In the genomic region with DNA sequence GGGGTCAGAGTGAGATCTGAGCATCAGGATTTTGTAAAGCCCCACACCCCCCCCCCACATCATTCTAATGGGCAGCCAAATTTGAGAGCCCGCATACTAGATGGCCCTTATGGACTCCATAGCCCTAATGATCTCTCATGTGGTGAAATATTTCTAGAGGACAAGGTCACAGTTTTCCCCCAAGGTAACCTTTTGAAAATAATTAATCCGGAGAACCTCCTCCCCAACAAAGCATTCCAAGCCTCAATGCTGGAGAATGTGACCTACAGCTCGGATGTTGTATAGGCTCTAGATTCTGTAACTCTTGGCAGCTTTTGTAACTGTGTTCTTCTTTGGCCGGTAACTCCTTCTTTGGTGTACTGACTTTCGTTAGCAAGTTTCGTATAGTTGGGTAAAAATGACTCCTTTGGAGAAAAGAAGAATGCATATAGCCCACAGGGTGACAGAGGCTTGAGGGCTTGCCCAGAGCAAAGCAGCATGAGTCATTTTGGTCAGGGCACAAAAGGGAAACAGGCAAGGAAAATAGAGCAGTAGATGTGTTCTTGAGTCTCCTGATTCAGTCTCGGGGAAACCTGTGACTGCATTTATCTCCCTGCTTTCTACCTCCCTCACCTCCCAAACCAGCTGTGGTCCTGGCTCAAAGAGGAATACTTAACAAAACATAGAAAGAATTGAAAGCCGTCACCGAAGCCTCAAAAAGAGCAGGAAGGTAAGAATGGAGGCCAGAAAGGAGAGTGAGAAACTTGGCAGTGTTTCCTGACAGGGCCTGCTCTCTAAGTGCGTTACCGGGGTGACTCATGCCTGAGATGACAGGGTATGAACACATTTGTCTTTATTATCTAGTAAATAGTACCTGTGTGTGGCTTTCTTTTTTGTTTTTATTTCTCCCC, we compare ENCODE assay signal across 1 cellular context.
TF ChIP-seq lines count a peak whose summit lies in the region.

No MANE protein-coding gene starts in this region.

TF ChIP-seq in GM12878, 131 proteins besides CTCF, POLR2A, EP300 and RAD21 (continued from another document and continues in another):
- TF ChIP-seq, protein P1, sequence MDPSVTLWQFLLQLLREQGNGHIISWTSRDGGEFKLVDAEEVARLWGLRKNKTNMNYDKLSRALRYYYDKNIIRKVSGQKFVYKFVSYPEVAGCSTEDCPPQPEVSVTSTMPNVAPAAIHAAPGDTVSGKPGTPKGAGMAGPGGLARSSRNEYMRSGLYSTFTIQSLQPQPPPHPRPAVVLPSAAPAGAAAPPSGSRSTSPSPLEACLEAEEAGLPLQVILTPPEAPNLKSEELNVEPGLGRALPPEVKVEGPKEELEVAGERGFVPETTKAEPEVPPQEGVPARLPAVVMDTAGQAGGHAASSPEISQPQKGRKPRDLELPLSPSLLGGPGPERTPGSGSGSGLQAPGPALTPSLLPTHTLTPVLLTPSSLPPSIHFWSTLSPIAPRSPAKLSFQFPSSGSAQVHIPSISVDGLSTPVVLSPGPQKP (IDR thresholded peaks at IDR 0.05; ENCODE audit: low read depth, low read length): no peak
- TF ChIP-seq MTA3 (IDR thresholded peaks at IDR 0.05; ENCODE audit: borderline replicate concordance, low read length) (no peak), RCOR1 (conservative IDR thresholded peaks at IDR 0.05; ENCODE audit: low read depth, low read length) (no peak), EZH2 (IDR thresholded peaks at IDR 0.05; ENCODE audit: borderline replicate concordance, control insufficient read depth, low read depth, low read length) (no peak), MTA2 (IDR thresholded peaks at IDR 0.05; ENCODE audit: low read depth) (peak; percentile 80), ZNF274 (IDR thresholded peaks at IDR 0.05; ENCODE audit: insufficient read depth, insufficient read length) (no peak), ZNF687 (IDR thresholded peaks at IDR 0.05) (no peak), LARP7 (IDR thresholded peaks at IDR 0.05) (no peak), SMC3 (IDR thresholded peaks at IDR 0.05; ENCODE audit: borderline replicate concordance, low read length) (no peak), POLR2AphosphoS2 (IDR thresholded peaks at IDR 0.05; ENCODE audit: low read depth, low read length) (no peak), WRNIP1 (IDR thresholded peaks at IDR 0.05; ENCODE audit: borderline replicate concordance, low read depth, low read length) (no peak), EGR1 (IDR thresholded peaks at IDR 0.05; ENCODE audit: borderline replicate concordance in 1 of 2, low read depth in 2 of 2, low read length in 2 of 2) (no peak), YBX1 (IDR thresholded peaks at IDR 0.05) (no peak), PKNOX1 (IDR thresholded peaks at IDR 0.05) (peak; percentile 72), ZBTB11 (CRISPR knock-in tag; IDR thresholded peaks at IDR 0.05) (no peak), E4F1 (IDR thresholded peaks at IDR 0.05; ENCODE audit: borderline replicate concordance, partially characterized antibody) (no peak), TCF12 (IDR thresholded peaks at IDR 0.05; ENCODE audit: low read depth, low read length) (no peak), ZNF24 (IDR thresholded peaks at IDR 0.05) (no peak), NR2C2 (IDR thresholded peaks at IDR 0.05; ENCODE audit: borderline replicate concordance, control insufficient read depth, insufficient read length, low read depth) (no peak), USF2 (IDR thresholded peaks at IDR 0.05; ENCODE audit: borderline replicate concordance, low read depth, low read length) (no peak), YY1 (IDR thresholded peaks at IDR 0.05; ENCODE audit: low read depth, low read length) (no peak), SUZ12 (IDR thresholded peaks at IDR 0.05; ENCODE audit: unreplicated experiment) (no peak)
- TF ChIP-seq, protein P2, sequence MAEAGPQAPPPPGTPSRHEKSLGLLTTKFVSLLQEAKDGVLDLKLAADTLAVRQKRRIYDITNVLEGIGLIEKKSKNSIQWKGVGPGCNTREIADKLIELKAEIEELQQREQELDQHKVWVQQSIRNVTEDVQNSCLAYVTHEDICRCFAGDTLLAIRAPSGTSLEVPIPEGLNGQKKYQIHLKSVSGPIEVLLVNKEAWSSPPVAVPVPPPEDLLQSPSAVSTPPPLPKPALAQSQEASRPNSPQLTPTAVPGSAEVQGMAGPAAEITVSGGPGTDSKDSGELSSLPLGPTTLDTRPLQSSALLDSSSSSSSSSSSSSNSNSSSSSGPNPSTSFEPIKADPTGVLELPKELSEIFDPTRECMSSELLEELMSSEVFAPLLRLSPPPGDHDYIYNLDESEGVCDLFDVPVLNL (IDR thresholded peaks at IDR 0.05; ENCODE audit: low read depth, low read length): no peak
- TF ChIP-seq, protein P3, sequence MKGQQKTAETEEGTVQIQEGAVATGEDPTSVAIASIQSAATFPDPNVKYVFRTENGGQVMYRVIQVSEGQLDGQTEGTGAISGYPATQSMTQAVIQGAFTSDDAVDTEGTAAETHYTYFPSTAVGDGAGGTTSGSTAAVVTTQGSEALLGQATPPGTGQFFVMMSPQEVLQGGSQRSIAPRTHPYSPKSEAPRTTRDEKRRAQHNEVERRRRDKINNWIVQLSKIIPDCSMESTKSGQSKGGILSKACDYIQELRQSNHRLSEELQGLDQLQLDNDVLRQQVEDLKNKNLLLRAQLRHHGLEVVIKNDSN (IDR thresholded peaks at IDR 0.05; ENCODE audit: borderline replicate concordance, extremely low read length, insufficient read depth, low read depth, low read length): no peak
- TF ChIP-seq, protein P4, sequence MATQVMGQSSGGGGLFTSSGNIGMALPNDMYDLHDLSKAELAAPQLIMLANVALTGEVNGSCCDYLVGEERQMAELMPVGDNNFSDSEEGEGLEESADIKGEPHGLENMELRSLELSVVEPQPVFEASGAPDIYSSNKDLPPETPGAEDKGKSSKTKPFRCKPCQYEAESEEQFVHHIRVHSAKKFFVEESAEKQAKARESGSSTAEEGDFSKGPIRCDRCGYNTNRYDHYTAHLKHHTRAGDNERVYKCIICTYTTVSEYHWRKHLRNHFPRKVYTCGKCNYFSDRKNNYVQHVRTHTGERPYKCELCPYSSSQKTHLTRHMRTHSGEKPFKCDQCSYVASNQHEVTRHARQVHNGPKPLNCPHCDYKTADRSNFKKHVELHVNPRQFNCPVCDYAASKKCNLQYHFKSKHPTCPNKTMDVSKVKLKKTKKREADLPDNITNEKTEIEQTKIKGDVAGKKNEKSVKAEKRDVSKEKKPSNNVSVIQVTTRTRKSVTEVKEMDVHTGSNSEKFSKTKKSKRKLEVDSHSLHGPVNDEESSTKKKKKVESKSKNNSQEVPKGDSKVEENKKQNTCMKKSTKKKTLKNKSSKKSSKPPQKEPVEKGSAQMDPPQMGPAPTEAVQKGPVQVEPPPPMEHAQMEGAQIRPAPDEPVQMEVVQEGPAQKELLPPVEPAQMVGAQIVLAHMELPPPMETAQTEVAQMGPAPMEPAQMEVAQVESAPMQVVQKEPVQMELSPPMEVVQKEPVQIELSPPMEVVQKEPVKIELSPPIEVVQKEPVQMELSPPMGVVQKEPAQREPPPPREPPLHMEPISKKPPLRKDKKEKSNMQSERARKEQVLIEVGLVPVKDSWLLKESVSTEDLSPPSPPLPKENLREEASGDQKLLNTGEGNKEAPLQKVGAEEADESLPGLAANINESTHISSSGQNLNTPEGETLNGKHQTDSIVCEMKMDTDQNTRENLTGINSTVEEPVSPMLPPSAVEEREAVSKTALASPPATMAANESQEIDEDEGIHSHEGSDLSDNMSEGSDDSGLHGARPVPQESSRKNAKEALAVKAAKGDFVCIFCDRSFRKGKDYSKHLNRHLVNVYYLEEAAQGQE (IDR thresholded peaks at IDR 0.05; ENCODE audit: low read depth, low read length): no peak
- TF ChIP-seq, protein P5, sequence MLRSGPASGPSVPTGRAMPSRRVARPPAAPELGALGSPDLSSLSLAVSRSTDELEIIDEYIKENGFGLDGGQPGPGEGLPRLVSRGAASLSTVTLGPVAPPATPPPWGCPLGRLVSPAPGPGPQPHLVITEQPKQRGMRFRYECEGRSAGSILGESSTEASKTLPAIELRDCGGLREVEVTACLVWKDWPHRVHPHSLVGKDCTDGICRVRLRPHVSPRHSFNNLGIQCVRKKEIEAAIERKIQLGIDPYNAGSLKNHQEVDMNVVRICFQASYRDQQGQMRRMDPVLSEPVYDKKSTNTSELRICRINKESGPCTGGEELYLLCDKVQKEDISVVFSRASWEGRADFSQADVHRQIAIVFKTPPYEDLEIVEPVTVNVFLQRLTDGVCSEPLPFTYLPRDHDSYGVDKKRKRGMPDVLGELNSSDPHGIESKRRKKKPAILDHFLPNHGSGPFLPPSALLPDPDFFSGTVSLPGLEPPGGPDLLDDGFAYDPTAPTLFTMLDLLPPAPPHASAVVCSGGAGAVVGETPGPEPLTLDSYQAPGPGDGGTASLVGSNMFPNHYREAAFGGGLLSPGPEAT (IDR thresholded peaks at IDR 0.05; ENCODE audit: low read depth): peak; percentile 34; the same call in 1 of the 2 replicates
